Comparison of ENCODE assay signal across 21 cellular contexts in genomic region chr21:41008971-41009370, GRCh38.
A peak's percentile ranks its signal among the peaks of the same experiment; 100 is the strongest.
DNase-seq lines count a peak whose midpoint lies in the region.
"Had no signal": no experiment of that assay in that cellular context is flagged by ENCODE, and none has a peak within 500 bp of the region (broad histone marks: within the 10 kb centered on the region; RNA-seq: fewer than 3 reads in every experiment).

No MANE protein-coding gene starts in this region.

- H3K4me3 ChIP-seq in effector memory CD4-positive, alpha-beta T cell (ENCODE audit: insufficient read depth, low read depth, low read length, poor library complexity, severe bottlenecking): no peak overlapping the region
- H3K4me3 ChIP-seq: SJCRH30 had no signal

- no peak overlapping the region for H3K27ac ChIP-seq in effector memory CD4-positive, alpha-beta T cell (ENCODE audit: insufficient read depth, low read length, poor library complexity, severe bottlenecking)
- H3K27ac ChIP-seq: 22Rv1, KMS-11, SJCRH30 had no signal

- H3K4me1 ChIP-seq in effector memory CD4-positive, alpha-beta T cell (ENCODE audit: control insufficient read depth, insufficient read depth, low read length, poor library complexity, severe bottlenecking): no peaks in the 10 kb centered on the region
- H3K4me1 ChIP-seq: BE2C, SJCRH30 had no signal

- no peaks in the 10 kb centered on the region for H3K36me3 ChIP-seq in effector memory CD4-positive, alpha-beta T cell (ENCODE audit: control insufficient read depth, insufficient read depth, low read length)
- H3K36me3 ChIP-seq: BE2C, SJCRH30 had no signal

- H3K9me3 ChIP-seq in effector memory CD4-positive, alpha-beta T cell (ENCODE audit: control insufficient read depth, low read length): no peaks in the 10 kb centered on the region
- H3K9me3 ChIP-seq: SJCRH30 had no signal

- no peaks in the 10 kb centered on the region for H3K27me3 ChIP-seq in effector memory CD4-positive, alpha-beta T cell (replicated peaks; ENCODE audit: control insufficient read depth, insufficient read depth, low read length, poor library complexity, severe bottlenecking)
- H3K27me3 ChIP-seq: BE2C, SJCRH30 had no signal

- peak; percentile 65 for DNase-seq in DMS79 treated with DMSO at 0.1 percent for 48 hours (lab: John Stamatoyannopoulos, UW)
- no peak for DNase-seq in DMS79 (lab: John Stamatoyannopoulos, UW)
- DNase-seq in DMS153 treated with DMSO at 0.1 percent for 48 hours (lab: John Stamatoyannopoulos, UW; ENCODE audit: unreplicated experiment): peak; percentile 23
- DNase-seq in RPMI8226: peak; percentile 54
- DNase-seq in medulla oblongata (ENCODE audit: extremely low spot score): peak; percentile 78
- no peak for DNase-seq in NCI-H524 (lab: John Stamatoyannopoulos, UW)
- no peak for DNase-seq in GM19238 (ENCODE audit: insufficient read length, low spot score)
- DNase-seq in effector memory CD4-positive, alpha-beta T cell: no peak
- DNase-seq: BE2C, Calu3, EL, GF-D8, HCEC 1CT, NCI-H2171, NCI-H226, NCI-H524 treated with DMSO at 0.1 percent for 48 hours, NCI-H774, PC-3, SJCRH30 had no signal

Comparison
In these comparisons a context has a peak if more than half of its experiments do, and no peak if none do; other contexts are left out.
1. DNase-seq: peak in DMS79 treated with DMSO at 0.1 percent for 48 hours (single experiment), DMS153 treated with DMSO at 0.1 percent for 48 hours (single experiment), RPMI8226 (single experiment) and medulla oblongata (single experiment); none in DMS79 (single experiment), NCI-H524 (0 of 2), GM19238 (single experiment) and effector memory CD4-positive, alpha-beta T cell (0 of 3).